12 cellular contexts compared by ENCODE assay signal in the genomic region with DNA sequence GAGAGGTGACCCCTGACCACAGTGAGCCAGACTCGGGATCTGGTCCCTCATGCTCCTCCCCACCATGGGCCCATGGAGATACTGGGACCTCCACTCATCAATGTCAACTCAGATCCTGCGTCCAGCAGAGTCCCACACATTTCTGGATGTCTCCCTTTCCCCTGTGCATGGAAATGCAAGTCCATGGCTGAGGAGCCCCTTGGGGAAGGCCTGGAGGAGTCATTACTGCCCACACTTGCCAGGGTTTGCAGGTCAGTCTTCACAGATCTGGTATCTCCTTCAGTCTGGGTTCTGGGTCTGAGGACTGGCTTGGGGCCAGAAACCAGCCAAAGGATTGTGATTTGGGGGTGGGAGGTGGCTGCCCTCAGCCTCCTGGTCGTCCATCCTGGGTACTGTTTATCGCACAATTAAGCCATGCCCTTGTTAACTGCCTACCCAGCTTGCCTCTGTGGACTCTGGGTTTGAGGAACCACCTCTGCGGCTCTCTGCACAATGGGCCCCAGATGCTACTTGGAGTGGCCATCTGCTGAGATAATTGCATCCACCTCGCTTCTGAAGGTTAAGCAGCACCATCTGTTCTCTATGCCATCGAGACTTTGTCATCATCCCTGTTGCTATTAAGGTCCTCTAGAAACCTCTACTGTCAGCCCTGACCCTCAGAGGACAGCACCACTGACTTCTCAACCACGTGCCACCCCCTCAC. TPM values are rescaled to one million over a fixed set of nuclear protein-coding genes. Genes with fewer than 3 reads are reported as not detected.
A peak's percentile ranks its signal among the peaks of the same experiment; 100 is the strongest.
DNase-seq lines count a peak whose midpoint lies in the region; ATAC-seq and TF ChIP-seq lines count a peak whose summit lies in the region.
"Had no signal": no experiment of that assay in that cellular context is flagged by ENCODE, and none has a peak within 500 bp of the region (broad histone marks: within the 10 kb centered on the region; RNA-seq: fewer than 3 reads in every experiment).

No MANE protein-coding gene starts in this region.

- H3K9me3 Mint-ChIP-seq in glutamatergic neuron (ENCODE audit: unreplicated experiment): peaks cover 17% of the 10 kb centered on the region
- H3K9me3 Mint-ChIP-seq: CD4-positive, CD25-positive, alpha-beta regulatory T cell; T-cell had no signal

- no peaks in the 10 kb centered on the region for H3K36me3 Mint-ChIP-seq in glutamatergic neuron (ENCODE audit: unreplicated experiment)
- H3K36me3 Mint-ChIP-seq: CD4-positive, CD25-positive, alpha-beta regulatory T cell; neural progenitor cell; T-cell had no signal

- H3K4me1 Mint-ChIP-seq in glutamatergic neuron (ENCODE audit: low read depth, unreplicated experiment): peaks cover 64% of the 10 kb centered on the region

- peaks cover 24% of the 10 kb centered on the region for H3K27me3 Mint-ChIP-seq in glutamatergic neuron (ENCODE audit: unreplicated experiment)
- H3K27me3 Mint-ChIP-seq: T-cell had no signal

- no peak for ATAC-seq in HG03354 (IDR thresholded peaks at IDR 0.05; ENCODE audit: poor library complexity, severe bottlenecking, unreplicated experiment)
- ATAC-seq in GM21528 (IDR thresholded peaks at IDR 0.05; ENCODE audit: low FRiP score, unreplicated experiment): no peak
- ATAC-seq: left ventricle myocardium superior, T-cell had no signal

- no peak for TF ChIP-seq CTCF in glutamatergic neuron (IDR thresholded peaks at IDR 0.05; ENCODE audit: partially characterized antibody, unreplicated experiment)

- DNase-seq in AG20443 (ENCODE audit: low spot score) (peak; percentile 4), DMS 273 treated with DMSO at 0.1 percent for 48 hours (lab: John Stamatoyannopoulos, UW) (peak; percentile 93), NCI-H748 (lab: John Stamatoyannopoulos, UW; ENCODE audit: unreplicated experiment) (peak; percentile 87), glutamatergic neuron (no peak), dermis blood vessel endothelial cell (no peak)
- no peak for DNase-seq in activated CD4-positive, CD25-positive, alpha-beta regulatory T cell treated with anti-CD3 and anti-CD28 coated beads, Interleukin-2, amount 50 U/mL, for 72 hours
- DNase-seq: CD4-positive, CD25-positive, alpha-beta regulatory T cell; left ventricle myocardium superior had no signal

- peak overlapping the region; percentile 30 for H3K4me3 Mint-ChIP-seq in glutamatergic neuron (ENCODE audit: unreplicated experiment)
- H3K4me3 Mint-ChIP-seq: CD4-positive, CD25-positive, alpha-beta regulatory T cell; neural progenitor cell; T-cell had no signal

- peak overlapping the region; percentile 92 for H3K27ac Mint-ChIP-seq in glutamatergic neuron (ENCODE audit: unreplicated experiment)
- H3K27ac Mint-ChIP-seq: neural progenitor cell had no signal

RNA-seq across cellular contexts. Expression of gene KLF13, which starts 49.9 kb away (rescaled TPM):
- total RNA-seq in glutamatergic neuron (ENCODE audit: unreplicated experiment) (141 TPM), dermis blood vessel endothelial cell (35.2 and 41.8 TPM in 2 replicates)

Comparison
In these comparisons a context has a peak if more than half of its experiments do, and no peak if none do; other contexts are left out.
1. DNase-seq: peak in AG20443 (single experiment), DMS 273 treated with DMSO at 0.1 percent for 48 hours (single experiment) and NCI-H748 (single experiment); none in glutamatergic neuron (single experiment), activated CD4-positive, CD25-positive, alpha-beta regulatory T cell treated with anti-CD3 and anti-CD28 coated beads, Interleukin-2, amount 50 U/mL, for 72 hours (single experiment) and dermis blood vessel endothelial cell (single experiment).